In the genomic region with DNA sequence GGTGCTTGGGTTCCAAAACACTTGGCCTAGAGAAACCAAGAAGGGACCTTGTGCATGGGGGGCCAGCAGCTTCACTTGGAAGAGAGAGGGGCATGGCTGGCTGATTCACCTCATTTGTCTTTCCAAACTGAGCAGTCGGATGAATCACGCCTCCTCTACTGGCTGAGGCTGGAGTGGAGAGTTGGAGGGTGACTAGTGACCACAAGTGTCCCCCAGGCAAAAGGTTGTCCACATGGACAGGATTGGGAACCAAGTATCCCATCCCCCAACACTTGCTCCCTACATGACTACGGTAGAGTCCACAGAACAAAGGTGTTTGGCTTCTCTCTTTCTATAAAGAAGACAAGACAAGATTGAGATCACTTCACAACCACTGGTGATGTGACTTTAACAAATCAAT, we compare ENCODE assay signal across 7 cellular contexts.
"Had no signal": no experiment of that assay in that cellular context is flagged by ENCODE, and none has a peak within 500 bp of the region (broad histone marks: within the 10 kb centered on the region; RNA-seq: fewer than 3 reads in every experiment).

No MANE protein-coding gene starts in this region.

- H3K4me3 Mint-ChIP-seq: H9, IgD-negative memory B cell had no signal

- H3K27me3 Mint-ChIP-seq: IgD-negative memory B cell had no signal

- DNase-seq: GM23248, GOT3, H9, HCEC 1CT, KBM-7 had no signal

- ATAC-seq: HepG2 had no signal

- H3K4me1 Mint-ChIP-seq: H9, IgD-negative memory B cell had no signal

- H3K27ac Mint-ChIP-seq: H9, IgD-negative memory B cell had no signal

- H3K4me3 ChIP-seq: GM23248 had no signal

- H3K36me3 Mint-ChIP-seq: IgD-negative memory B cell had no signal
